Comparison of ENCODE assay signal across 18 cellular contexts in genomic region chr1:11886986-11887665, GRCh38. TPM values are rescaled to one million over a fixed set of nuclear protein-coding genes. Genes with fewer than 3 reads are reported as not detected.
"Had no signal": no experiment of that assay in that cellular context is flagged by ENCODE, and none has a peak within 500 bp of the region (broad histone marks: within the 10 kb centered on the region; RNA-seq: fewer than 3 reads in every experiment).

No MANE protein-coding gene starts in this region.

- H3K27ac ChIP-seq: neutrophil, right lobe of liver had no signal

- H3K36me3 ChIP-seq: neutrophil, right lobe of liver, suprapubic skin had no signal

- H3K9me3 ChIP-seq: neutrophil, right lobe of liver, suprapubic skin had no signal

- H3K4me3 ChIP-seq: lung, right lobe of liver, smooth muscle cell, suprapubic skin had no signal

- H3K4me1 ChIP-seq: right lobe of liver had no signal

- DNase-seq: activated CD4-positive, alpha-beta memory T cell treated with anti-CD3 and anti-CD28 coated beads for 36 hours; activated CD4-positive, alpha-beta T cell treated with anti-CD3 and anti-CD28 coated beads for 36 hours; activated gamma-delta T cell treated with Interleukin-2 at 50 U/mL for 16 hours; activated T-cell treated with anti-CD3 and anti-CD28 coated beads for 4 hours; amniotic stem cell; dermis blood vessel endothelial cell; effector memory CD8-positive, alpha-beta T cell; left colon; natural killer cell; right lobe of liver; stimulated activated CD4-positive, alpha-beta T cell treated with anti-CD3 and anti-CD28 coated beads, Interleukin-4, amount 100 ng/mL, for 1 hour; stimulated activated naive CD8-positive, alpha-beta T cell treated with anti-CD3 and anti-CD28 coated beads, Interleukin-15, amount 100 ng/mL, for 72 hours had no signal

- ATAC-seq: activated CD4-positive, alpha-beta T cell treated with anti-CD3 and anti-CD28 coated beads for 36 hours; effector memory CD8-positive, alpha-beta T cell; left colon; natural killer cell; stimulated activated naive CD8-positive, alpha-beta T cell treated with anti-CD3 and anti-CD28 coated beads, Interleukin-15, amount 100 ng/mL, for 72 hours had no signal

- H3K27me3 ChIP-seq: neutrophil, right lobe of liver had no signal

RNA-seq across cellular contexts. Expression of gene NPPB, which starts 28.4 kb away (rescaled TPM):
- total RNA-seq: activated CD4-positive, alpha-beta memory T cell treated with anti-CD3 and anti-CD28 coated beads for 36 hours; activated CD4-positive, alpha-beta T cell treated with anti-CD3 and anti-CD28 coated beads for 36 hours; activated T-helper 1 cell treated with anti-CD3 and anti-CD28 coated beads, Interleukin-12 subunit alpha, Interleukin-12 subunit beta, Interleukin-2, Interleukin-4 antibody, amounts not matched to agents 30 ng/mL and 10 ng/mL and 1 ng/mL, durations not matched to agents 14 hours and 24 hours and 36 hours; dermis blood vessel endothelial cell; left colon; natural killer cell; suprapubic skin; T-helper 2 cell treated with Interferon-gamma antibody and Interleukin-4, amounts not matched to agents 100 ng/mL and 5 ng/mL, for 36 hours had no signal

RNA-seq across cellular contexts. Expression of gene NPPA, which starts 39.5 kb away (rescaled TPM):
- total RNA-seq: activated CD4-positive, alpha-beta memory T cell treated with anti-CD3 and anti-CD28 coated beads for 36 hours; activated CD4-positive, alpha-beta T cell treated with anti-CD3 and anti-CD28 coated beads for 36 hours; activated T-helper 1 cell treated with anti-CD3 and anti-CD28 coated beads, Interleukin-12 subunit alpha, Interleukin-12 subunit beta, Interleukin-2, Interleukin-4 antibody, amounts not matched to agents 30 ng/mL and 10 ng/mL and 1 ng/mL, durations not matched to agents 14 hours and 24 hours and 36 hours; dermis blood vessel endothelial cell; left colon; natural killer cell; smooth muscle cell; suprapubic skin; T-helper 2 cell treated with Interferon-gamma antibody and Interleukin-4, amounts not matched to agents 100 ng/mL and 5 ng/mL, for 36 hours had no signal
